Comparison of ENCODE assay signal across 38 cellular contexts in the genomic region with DNA sequence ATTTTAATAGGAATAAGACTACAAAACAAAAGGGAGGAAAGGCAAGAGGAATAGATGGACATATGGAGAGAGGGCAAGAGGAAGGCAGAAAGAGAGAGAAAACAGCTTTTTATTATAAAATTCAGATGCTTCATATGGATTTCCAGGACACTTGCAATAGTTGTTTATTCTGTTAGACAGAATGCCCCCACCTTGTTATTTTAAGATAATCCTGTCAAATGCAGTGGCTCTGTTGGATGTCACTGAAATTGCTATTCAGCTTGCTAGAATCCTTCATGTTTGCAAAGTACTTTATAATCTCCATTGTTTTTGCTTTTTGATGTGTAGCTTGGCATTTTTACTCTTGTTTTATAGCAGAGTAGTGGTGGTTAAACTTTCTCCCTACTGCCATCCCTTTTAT.
"Had no signal": no experiment of that assay in that cellular context is flagged by ENCODE, and none has a peak within 500 bp of the region (broad histone marks: within the 10 kb centered on the region; RNA-seq: fewer than 3 reads in every experiment).

No MANE protein-coding gene starts in this region.

- ATAC-seq: activated naive CD4-positive, alpha-beta T cell treated with anti-CD3 and anti-CD28 coated beads, Interleukin-2, amount 50 U/mL, for 72 hours; activated naive CD8-positive, alpha-beta T cell treated with anti-CD3 and anti-CD28 coated beads, Interleukin-2, amount 50 U/mL, for 24 hours; activated T-cell treated with anti-CD3 and anti-CD28 coated beads, Interleukin-2, amount 50 U/mL, for 4 hours; activated T-cell treated with anti-CD3 and anti-CD28 coated beads, Interleukin-2, amount 50 U/mL, for 72 hours; activated T-helper 17 cell treated with anti-CD3 and anti-CD28 coated beads, Interleukin-2, amount 50 U/mL, for 72 hours; body of pancreas had no signal

- H3K9me3 Mint-ChIP-seq: activated naive CD4-positive, alpha-beta T cell treated with anti-CD3 and anti-CD28 coated beads for 36 hours; activated naive CD4-positive, alpha-beta T cell treated with anti-CD3 and anti-CD28 coated beads, Interleukin-2, amount 10 ng/mL, durations not matched to agents 7 days and 5 days; activated naive CD4-positive, alpha-beta T cell treated with anti-CD3 and anti-CD28 coated beads, Interleukin-2, amount 50 U/mL, for 24 hours; activated naive CD8-positive, alpha-beta T cell treated with anti-CD3 and anti-CD28 coated beads for 36 hours; activated naive CD8-positive, alpha-beta T cell treated with anti-CD3 and anti-CD28 coated beads, Interleukin-2, amount 10 ng/mL, durations not matched to agents 7 days and 5 days; activated naive CD8-positive, alpha-beta T cell treated with anti-CD3 and anti-CD28 coated beads, Interleukin-2, amount 50 U/mL, for 24 hours; activated T-cell treated with anti-CD3 and anti-CD28 coated beads, Interleukin-2, amount 50 U/mL, for 24 hours; activated T-cell treated with anti-CD3 and anti-CD28 coated beads, Interleukin-2, amount 50 U/mL, for 4 hours; activated T-helper 1 cell treated with anti-CD3 and anti-CD28 coated beads, Interleukin-12 subunit alpha, Interleukin-12 subunit beta, Interleukin-2, Interleukin-4 antibody, amounts not matched to agents 30 ng/mL and 10 ng/mL and 1 ng/mL, durations not matched to agents 14 hours and 24 hours and 36 hours; activated T-helper 17 cell treated with anti-CD3 and anti-CD28 coated beads, Interleukin-2, amount 50 U/mL, for 72 hours; activated T-helper 2 cell treated with anti-CD3 and anti-CD28 coated beads, Interferon-gamma antibody, Interleukin-2, Interleukin-4, amounts not matched to agents 10 μg/mL and 5 μg/mL and 100 μg/mL, durations not matched to agents 14 hours and 24 hours and 36 hours; brain had no signal

- H3K27ac Mint-ChIP-seq: activated naive CD4-positive, alpha-beta T cell treated with anti-CD3 and anti-CD28 coated beads for 36 hours; activated naive CD4-positive, alpha-beta T cell treated with anti-CD3 and anti-CD28 coated beads, Interleukin-2, amount 10 ng/mL, durations not matched to agents 7 days and 5 days; activated naive CD4-positive, alpha-beta T cell treated with anti-CD3 and anti-CD28 coated beads, Interleukin-2, amount 50 U/mL, for 24 hours; activated naive CD4-positive, alpha-beta T cell treated with anti-CD3 and anti-CD28 coated beads, Interleukin-2, amount 50 U/mL, for 72 hours; activated naive CD8-positive, alpha-beta T cell; activated naive CD8-positive, alpha-beta T cell treated with anti-CD3 and anti-CD28 coated beads for 36 hours; activated naive CD8-positive, alpha-beta T cell treated with anti-CD3 and anti-CD28 coated beads, Interleukin-2, amount 10 ng/mL, durations not matched to agents 7 days and 5 days; activated naive CD8-positive, alpha-beta T cell treated with anti-CD3 and anti-CD28 coated beads, Interleukin-2, amount 50 U/mL, for 24 hours; activated T-cell treated with anti-CD3 and anti-CD28 coated beads, Interleukin-2, amount 50 U/mL, for 24 hours; activated T-cell treated with anti-CD3 and anti-CD28 coated beads, Interleukin-2, amount 50 U/mL, for 72 hours; activated T-helper 1 cell treated with anti-CD3 and anti-CD28 coated beads, Interleukin-12 subunit alpha, Interleukin-12 subunit beta, Interleukin-2, Interleukin-4 antibody, amounts not matched to agents 30 ng/mL and 10 ng/mL and 1 ng/mL, durations not matched to agents 14 hours and 24 hours and 36 hours; activated T-helper 17 cell treated with anti-CD3 and anti-CD28 coated beads, Interleukin-2, amount 50 U/mL, for 72 hours; activated T-helper 2 cell treated with anti-CD3 and anti-CD28 coated beads, Interferon-gamma antibody, Interleukin-2, Interleukin-4, amounts not matched to agents 10 μg/mL and 5 μg/mL and 100 μg/mL, durations not matched to agents 14 hours and 24 hours and 36 hours; brain had no signal

- H3K4me1 Mint-ChIP-seq: activated naive CD4-positive, alpha-beta T cell treated with anti-CD3 and anti-CD28 coated beads, Interleukin-2, amount 10 ng/mL, durations not matched to agents 7 days and 5 days; activated naive CD4-positive, alpha-beta T cell treated with anti-CD3 and anti-CD28 coated beads, Interleukin-2, amount 50 U/mL, for 24 hours; activated naive CD8-positive, alpha-beta T cell treated with anti-CD3 and anti-CD28 coated beads for 36 hours; activated naive CD8-positive, alpha-beta T cell treated with anti-CD3 and anti-CD28 coated beads, Interleukin-2, amount 10 ng/mL, durations not matched to agents 7 days and 5 days; activated naive CD8-positive, alpha-beta T cell treated with anti-CD3 and anti-CD28 coated beads, Interleukin-2, amount 50 U/mL, for 24 hours; activated T-helper 17 cell treated with anti-CD3 and anti-CD28 coated beads, Interleukin-2, amount 50 U/mL, for 72 hours; brain; central memory CD8-positive, alpha-beta T cell had no signal

- H3K4me3 ChIP-seq: adrenal gland, ascending aorta, body of pancreas, breast epithelium, cardiac muscle cell had no signal

- DNase-seq: activated effector memory CD4-positive, alpha-beta T cell treated with anti-CD3 and anti-CD28 coated beads, Interleukin-2, amount 50 U/mL, for 16 hours; activated effector memory CD4-positive, alpha-beta T cell treated with Interleukin-2 at 50 U/mL for 16 hours; activated gamma-delta T cell; activated gamma-delta T cell treated with Interleukin-2 at 50 U/mL for 16 hours; activated naive CD4-positive, alpha-beta T cell; activated naive CD4-positive, alpha-beta T cell treated with anti-CD3 and anti-CD28 coated beads for 36 hours; activated naive CD4-positive, alpha-beta T cell treated with anti-CD3 and anti-CD28 coated beads, Interleukin-2, amount 10 ng/mL, durations not matched to agents 7 days and 5 days; activated naive CD4-positive, alpha-beta T cell treated with anti-CD3 and anti-CD28 coated beads, Interleukin-2, amount 50 U/mL, for 16 hours; activated naive CD4-positive, alpha-beta T cell treated with Interleukin-2 at 50 U/mL for 16 hours; activated naive CD8-positive, alpha-beta T cell treated with anti-CD3 and anti-CD28 coated beads for 36 hours; activated naive CD8-positive, alpha-beta T cell treated with anti-CD3 and anti-CD28 coated beads, Interleukin-2, amount 10 ng/mL, durations not matched to agents 7 days and 5 days; activated naive CD8-positive, alpha-beta T cell treated with anti-CD3 and anti-CD28 coated beads, Interleukin-2, amount 50 U/mL, for 24 hours; activated T-cell treated with anti-CD3 and anti-CD28 coated beads, Interleukin-2, amount 50 U/mL, for 1 hour; activated T-cell treated with anti-CD3 and anti-CD28 coated beads, Interleukin-2, amount 50 U/mL, for 24 hours; activated T-cell treated with anti-CD3 and anti-CD28 coated beads, Interleukin-2, amount 50 U/mL, for 4 hours; activated T-cell treated with anti-CD3 and anti-CD28 coated beads, Interleukin-2, amount 50 U/mL, for 48 hours; activated T-cell treated with anti-CD3 and anti-CD28 coated beads, Interleukin-2, amount 50 U/mL, for 72 hours; adrenal gland; amniotic stem cell; amygdala; anterior cingulate cortex; aorta; body of pancreas; brain microvascular endothelial cell; caudate nucleus; central memory CD4-positive, alpha-beta T cell; cerebellar nuclear complex had no signal

- H3K9me3 ChIP-seq: adrenal gland, ascending aorta, body of pancreas, breast epithelium had no signal

- H3K36me3 ChIP-seq: adrenal gland, ascending aorta, brain microvascular endothelial cell, breast epithelium, cardiac muscle cell had no signal

- H3K27ac ChIP-seq: adrenal gland, ascending aorta, body of pancreas, brain microvascular endothelial cell, breast epithelium, cardiac muscle cell had no signal

- H3K27me3 Mint-ChIP-seq: activated naive CD4-positive, alpha-beta T cell treated with anti-CD3 and anti-CD28 coated beads, Interleukin-2, amount 10 ng/mL, durations not matched to agents 7 days and 5 days; activated naive CD4-positive, alpha-beta T cell treated with anti-CD3 and anti-CD28 coated beads, Interleukin-2, amount 50 U/mL, for 24 hours; activated naive CD8-positive, alpha-beta T cell; activated naive CD8-positive, alpha-beta T cell treated with anti-CD3 and anti-CD28 coated beads, Interleukin-2, amount 10 ng/mL, durations not matched to agents 7 days and 5 days; activated naive CD8-positive, alpha-beta T cell treated with anti-CD3 and anti-CD28 coated beads, Interleukin-2, amount 50 U/mL, for 24 hours; activated T-cell treated with anti-CD3 and anti-CD28 coated beads, Interleukin-2, amount 50 U/mL, for 24 hours; activated T-helper 17 cell treated with anti-CD3 and anti-CD28 coated beads, Interleukin-2, amount 50 U/mL, for 72 hours; brain; central memory CD8-positive, alpha-beta T cell had no signal

- H3K4me3 Mint-ChIP-seq: activated naive CD4-positive, alpha-beta T cell treated with anti-CD3 and anti-CD28 coated beads for 36 hours; activated naive CD4-positive, alpha-beta T cell treated with anti-CD3 and anti-CD28 coated beads, Interleukin-2, amount 10 ng/mL, durations not matched to agents 7 days and 5 days; activated naive CD4-positive, alpha-beta T cell treated with anti-CD3 and anti-CD28 coated beads, Interleukin-2, amount 50 U/mL, for 24 hours; activated naive CD8-positive, alpha-beta T cell; activated naive CD8-positive, alpha-beta T cell treated with anti-CD3 and anti-CD28 coated beads for 36 hours; activated naive CD8-positive, alpha-beta T cell treated with anti-CD3 and anti-CD28 coated beads, Interleukin-2, amount 10 ng/mL, durations not matched to agents 7 days and 5 days; activated naive CD8-positive, alpha-beta T cell treated with anti-CD3 and anti-CD28 coated beads, Interleukin-2, amount 50 U/mL, for 24 hours; activated T-cell treated with anti-CD3 and anti-CD28 coated beads, Interleukin-2, amount 50 U/mL, for 24 hours; activated T-cell treated with anti-CD3 and anti-CD28 coated beads, Interleukin-2, amount 50 U/mL, for 4 hours; activated T-cell treated with anti-CD3 and anti-CD28 coated beads, Interleukin-2, amount 50 U/mL, for 72 hours; activated T-helper 1 cell treated with anti-CD3 and anti-CD28 coated beads, Interleukin-12 subunit alpha, Interleukin-12 subunit beta, Interleukin-2, Interleukin-4 antibody, amounts not matched to agents 30 ng/mL and 10 ng/mL and 1 ng/mL, durations not matched to agents 14 hours and 24 hours and 36 hours; activated T-helper 17 cell treated with anti-CD3 and anti-CD28 coated beads, Interleukin-2, amount 50 U/mL, for 72 hours; brain; central memory CD8-positive, alpha-beta T cell had no signal

- H3K27me3 ChIP-seq: adrenal gland, ascending aorta, body of pancreas, brain microvascular endothelial cell, breast epithelium, cardiac muscle cell had no signal

- H3K36me3 Mint-ChIP-seq: activated naive CD4-positive, alpha-beta T cell treated with anti-CD3 and anti-CD28 coated beads, Interleukin-2, amount 10 ng/mL, durations not matched to agents 7 days and 5 days; activated naive CD4-positive, alpha-beta T cell treated with anti-CD3 and anti-CD28 coated beads, Interleukin-2, amount 50 U/mL, for 24 hours; activated naive CD4-positive, alpha-beta T cell treated with anti-CD3 and anti-CD28 coated beads, Interleukin-2, amount 50 U/mL, for 72 hours; activated naive CD8-positive, alpha-beta T cell; activated naive CD8-positive, alpha-beta T cell treated with anti-CD3 and anti-CD28 coated beads for 36 hours; activated naive CD8-positive, alpha-beta T cell treated with anti-CD3 and anti-CD28 coated beads, Interleukin-2, amount 10 ng/mL, durations not matched to agents 7 days and 5 days; brain had no signal

- H3K4me1 ChIP-seq: adrenal gland, ascending aorta, breast epithelium had no signal
